ENCODE assay signal across 15 cellular contexts in genomic region chr18:3323900-3324299, GRCh38.
DNase-seq lines count a peak whose midpoint lies in the region; ATAC-seq and TF ChIP-seq lines count a peak whose summit lies in the region.
"Had no signal": no experiment of that assay in that cellular context is flagged by ENCODE, and none has a peak within 500 bp of the region (broad histone marks: within the 10 kb centered on the region; RNA-seq: fewer than 3 reads in every experiment).

No MANE protein-coding gene starts in this region.

- DNase-seq in SK-N-SH: no peak
- DNase-seq in iris pigment epithelial cell (ENCODE audit: low read depth): peak; percentile 59
- DNase-seq in T-helper 1 cell: no peak
- DNase-seq in H7: no peak
- DNase-seq in lower lobe of right lung: no peak
- DNase-seq in activated CD4-positive, alpha-beta T cell treated with anti-CD3 and anti-CD28 coated beads, Interleukin-2, amount 50 U/mL, for 48 hours: no peak
- DNase-seq: activated CD4-positive, alpha-beta memory T cell treated with anti-CD3 and anti-CD28 coated beads, Interleukin-2, amount 10 ng/mL, durations not matched to agents 7 days and 5 days; CD8-positive, alpha-beta memory T cell; NCI-H1417; Peyer's patch had no signal

- H3K27me3 ChIP-seq in SK-N-SH (ENCODE audit: insufficient read depth): no peaks in the 10 kb centered on the region
- H3K27me3 ChIP-seq in H7 (ENCODE audit: control insufficient read depth, insufficient read depth, low read length): no peaks in the 10 kb centered on the region
- H3K27me3 ChIP-seq in lower lobe of right lung (ENCODE audit: low read depth): no peaks in the 10 kb centered on the region
- H3K27me3 ChIP-seq: hepatocyte, Peyer's patch, vagina had no signal

- intact Hi-C loops in lower lobe of right lung (cut with DNase I): no loop called here

- H3K4me3 ChIP-seq in SK-N-SH (ENCODE audit: low read depth in 2 of 2, low read length in 1 of 2) (no peak overlapping the region), H7 (ENCODE audit: insufficient read depth, low read depth, low read length) (no peak overlapping the region), lower lobe of right lung (no peak overlapping the region)
- H3K4me3 ChIP-seq: hepatocyte, Peyer's patch, vagina had no signal

- H3K4me1 ChIP-seq in SK-N-SH (ENCODE audit: control insufficient read depth in 1 of 2, insufficient read depth in 2 of 2, low read depth in 1 of 2, low read length in 1 of 2) (peaks cover 15 to 37% of the 10 kb centered on the region in 2 experiments; a peak in 3 of 4 replicates), lower lobe of right lung (no peaks in the 10 kb centered on the region)
- H3K4me1 ChIP-seq: Peyer's patch, vagina had no signal

- H4K20me1 ChIP-seq in SK-N-SH (ENCODE audit: insufficient read depth): no peaks in the 10 kb centered on the region

- no peaks in the 10 kb centered on the region for H3K9me2 ChIP-seq in SK-N-SH

- no peaks in the 10 kb centered on the region for H3K79me2 ChIP-seq in SK-N-SH (ENCODE audit: insufficient read depth)
- H3K79me2 ChIP-seq: hepatocyte had no signal

- H3K36me3 ChIP-seq in SK-N-SH (replicated peaks in 1 of 2; ENCODE audit: control insufficient read depth in 1 of 2, insufficient read depth in 2 of 2, low read length in 1 of 2) (no peaks in the 10 kb centered on the region), H7 (replicated peaks; ENCODE audit: control insufficient read depth, insufficient read depth, low read length) (no peaks in the 10 kb centered on the region), lower lobe of right lung (no peaks in the 10 kb centered on the region)
- H3K36me3 ChIP-seq: Peyer's patch, vagina had no signal

- CTCF ChIA-PET in SK-N-SH (lab: Yijun Ruan, JAX): interaction anchor here (1.4 to 1.7 kb wide), 3 partner anchors 9 to 342 kb away, joined by 5 to 10 read pairs (median 9); no protein-coding TSS in a partner anchor

- H3F3A ChIP-seq in SK-N-SH (replicated peaks; ENCODE audit: insufficient read depth): peaks cover 19% of the 10 kb centered on the region

- H3K9me3 ChIP-seq in SK-N-SH: no peaks in the 10 kb centered on the region
- H3K9me3 ChIP-seq in lower lobe of right lung: no peaks in the 10 kb centered on the region
- H3K9me3 ChIP-seq: Peyer's patch, vagina had no signal

- peak overlapping the region; percentile 46 for H3K4me2 ChIP-seq in SK-N-SH
- H3K4me2 ChIP-seq: hepatocyte had no signal

- no peak for TF ChIP-seq RAD21 in SK-N-SH (IDR thresholded peaks at IDR 0.05; ENCODE audit: low read length)

- POLR2A ChIA-PET in SK-N-SH (lab: Yijun Ruan, JAX): no interaction called here

- 24% methylated on average over 4 of the region's 4 CpGs for WGBS in SK-N-SH (ENCODE audit: low lambda C conversion rate)

- no peak for TF ChIP-seq EP300 in SK-N-SH (IDR thresholded peaks at IDR 0.05; ENCODE audit: borderline replicate concordance in 1 of 2, low read depth in 1 of 2, low read length in 1 of 2)

- no peak overlapping the region; the same call in 1 of the 2 replicates for H3K9ac ChIP-seq in SK-N-SH

- H3K27ac ChIP-seq in SK-N-SH (ENCODE audit: low read depth in 2 of 2, low read length in 1 of 2): peak overlapping the region; percentile 16 to 54; a peak in 3 of 4 replicates
- no peak overlapping the region for H3K27ac ChIP-seq in lower lobe of right lung
- H3K27ac ChIP-seq: hepatocyte, Peyer's patch, vagina had no signal

- peak overlapping the region; percentile 72; the same call in 1 of the 2 replicates for H2AFZ ChIP-seq in SK-N-SH (ENCODE audit: low read depth)
- H2AFZ ChIP-seq: hepatocyte had no signal

- ATAC-seq in GM18499 (IDR thresholded peaks at IDR 0.05; ENCODE audit: insufficient read depth, unreplicated experiment) (peak; percentile 50), HG03432 (IDR thresholded peaks at IDR 0.05; ENCODE audit: unreplicated experiment) (peak; percentile 64), lower lobe of right lung (no peak)
- ATAC-seq: activated naive CD4-positive, alpha-beta T cell treated with anti-CD3 and anti-CD28 coated beads, Interleukin-2, amount 50 U/mL, for 72 hours had no signal

- TF ChIP-seq CTCF in SK-N-SH (IDR thresholded peaks at IDR 0.05) (no peak), lower lobe of right lung (IDR thresholded peaks at IDR 0.05) (no peak)

TF ChIP-seq in SK-N-SH, 30 proteins besides CTCF, POLR2A, EP300 and RAD21:
- peak; percentile 48; the same call in 1 of the 2 replicates for TF ChIP-seq FOSL2 (IDR thresholded peaks at IDR 0.05; ENCODE audit: borderline replicate concordance, low read depth)
- peak; percentile 97 for TF ChIP-seq RXRA (IDR thresholded peaks at IDR 0.05; ENCODE audit: borderline replicate concordance, low read depth)
- peak; percentile 26; the same call in 1 of the 2 replicates for TF ChIP-seq JUND (IDR thresholded peaks at IDR 0.05)
- no peak for TF ChIP-seq USF1 (IDR thresholded peaks at IDR 0.05; ENCODE audit: borderline replicate concordance, low read depth)
- no peak for TF ChIP-seq ELF1 (IDR thresholded peaks at IDR 0.05)
- peak; percentile 69 for TF ChIP-seq NFIC (IDR thresholded peaks at IDR 0.05; ENCODE audit: borderline replicate concordance)
- peak; percentile 40; the same call in 1 of the 2 replicates for TF ChIP-seq TCF12 (IDR thresholded peaks at IDR 0.05)

Comparison
In these comparisons a context has a peak if more than half of its experiments do, and no peak if none do; other contexts are left out.
1. ATAC-seq: peak in GM18499 (single experiment) and HG03432 (single experiment); none in lower lobe of right lung (0 of 2).